ENCODE assay signal across 7 cellular contexts in genomic region chr14:19159003-19159625, GRCh38.
A peak's percentile ranks its signal among the peaks of the same experiment; 100 is the strongest.
DNase-seq lines count a peak whose midpoint lies in the region; ATAC-seq, FAIRE-seq and TF ChIP-seq lines count a peak whose summit lies in the region.
"Not testable (repeated sequence)": the region's sequence is repeated elsewhere in the genome, so short reads cannot be mapped to it uniquely, and the experiment has no call there.

No MANE protein-coding gene starts in this region.

- not testable (repeated sequence) for ATAC-seq in left ventricle myocardium superior, sciatic nerve, upper lobe of right lung

- FAIRE-seq in kidney (lab: Jason Lieb, UNC): not testable (repeated sequence)

- DNase-seq in Karpas-422: peak; percentile 27
- DNase-seq in activated CD8-positive, alpha-beta memory T cell treated with anti-CD3 and anti-CD28 coated beads for 24 hours: peak; percentile 17
- peak; percentile 63 for DNase-seq in activated effector memory CD4-positive, alpha-beta T cell treated with anti-CD3 and anti-CD28 coated beads, Interleukin-2, amount 50 U/mL, for 16 hours
- peak; percentile 18 for DNase-seq in left ventricle myocardium superior
- DNase-seq in kidney: peak; percentile 29
- peak; percentile 22 for DNase-seq in sciatic nerve (ENCODE audit: low spot score)
- peak; percentile 40 for DNase-seq in upper lobe of right lung

- H2AFZ ChIP-seq in Karpas-422 (ENCODE audit: low read length): not testable (repeated sequence)

- intact Hi-C loops in left ventricle myocardium superior (cut with micrococcal nuclease); kidney (cut with DNase I); sciatic nerve (cut with DNase I); upper lobe of right lung (cut with DNase I): not testable (repeated sequence)

- not testable (repeated sequence) for H4K20me1 ChIP-seq in Karpas-422 (ENCODE audit: insufficient read depth, low read depth, low read length)

- not testable (repeated sequence) for H3K9ac ChIP-seq in Karpas-422 (ENCODE audit: low read length); kidney (ENCODE audit: low read length in 2 of 2)

- not testable (repeated sequence) for H3K4me2 ChIP-seq in Karpas-422 (ENCODE audit: low read depth, low read length, poor library complexity, severe bottlenecking)

- H3K27me3 ChIP-seq in Karpas-422 (ENCODE audit: low read length); upper lobe of right lung: not testable (repeated sequence)

- not testable (repeated sequence) for H3K4me3 ChIP-seq in Karpas-422 (ENCODE audit: low read length); kidney (ENCODE audit: low read length in 2 of 2); upper lobe of right lung

- H3K79me2 ChIP-seq in Karpas-422 (ENCODE audit: low read length): not testable (repeated sequence)

- not testable (repeated sequence) for H3K4me1 ChIP-seq in Karpas-422 (ENCODE audit: low read length); kidney (ENCODE audit: control insufficient read depth in 1 of 2, insufficient read depth in 1 of 2, low read depth in 1 of 2, low read length in 2 of 2); upper lobe of right lung

- H3K9me3 ChIP-seq in Karpas-422 (ENCODE audit: low read length); kidney (ENCODE audit: control insufficient read depth in 1 of 2, low read length in 2 of 2); upper lobe of right lung: not testable (repeated sequence)

- H3K36me3 ChIP-seq in Karpas-422 (ENCODE audit: insufficient read depth, low read length); kidney (ENCODE audit: control insufficient read depth in 1 of 2, insufficient read depth in 2 of 2, low read length in 2 of 2); upper lobe of right lung: not testable (repeated sequence)

- not testable (repeated sequence) for H3K9me2 ChIP-seq in Karpas-422 (replicated peaks; ENCODE audit: insufficient read depth, low read length)

- not testable (repeated sequence) for H3K27ac ChIP-seq in Karpas-422 (ENCODE audit: low read length); kidney (ENCODE audit: low read depth in 2 of 2, low read length in 2 of 2); upper lobe of right lung

- TF ChIP-seq CTCF in kidney (IDR thresholded peaks at IDR 0.05; ENCODE audit: borderline replicate concordance, extremely low read depth, insufficient read depth); upper lobe of right lung (IDR thresholded peaks at IDR 0.05): not testable (repeated sequence)
